Comparison of ENCODE assay signal across 1 cellular context in the genomic region with DNA sequence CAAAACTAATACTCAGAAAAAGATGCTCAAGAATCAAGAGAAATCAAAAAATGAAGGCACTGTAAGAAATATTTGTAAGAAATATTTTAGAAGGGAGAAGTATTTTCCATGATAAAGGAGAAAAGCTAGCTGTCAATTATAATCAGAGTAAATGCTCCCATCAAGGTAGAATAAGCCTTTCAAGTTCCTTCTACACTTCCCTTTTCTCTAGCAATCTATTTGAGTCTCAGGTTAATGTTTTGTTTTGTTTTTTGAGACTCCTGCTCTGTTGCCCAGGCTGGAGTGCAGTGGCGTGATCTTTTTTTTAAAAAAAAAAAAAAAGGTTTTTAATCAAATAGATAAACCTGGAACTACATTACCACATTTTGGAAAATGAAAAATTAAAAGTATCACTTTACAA.
TF ChIP-seq lines count a peak whose summit lies in the region.

No MANE protein-coding gene starts in this region.

TF ChIP-seq in WTC11, 78 proteins besides CTCF, POLR2A, EP300 and RAD21:
- TF ChIP-seq ETV6 (CRISPR knock-in tag; IDR thresholded peaks at IDR 0.05) (no peak), NFATC4 (CRISPR knock-in tag; IDR thresholded peaks at IDR 0.05) (no peak), ESRRA (CRISPR knock-in tag; IDR thresholded peaks at IDR 0.05; ENCODE audit: borderline replicate concordance) (no peak), SMAD3 (CRISPR knock-in tag; IDR thresholded peaks at IDR 0.05; ENCODE audit: borderline replicate concordance) (no peak), KAT7 (CRISPR knock-in tag; IDR thresholded peaks at IDR 0.05; ENCODE audit: borderline replicate concordance) (no peak), ELF4 (CRISPR knock-in tag; IDR thresholded peaks at IDR 0.05; ENCODE audit: low read depth) (no peak), ZNF219 (CRISPR knock-in tag; IDR thresholded peaks at IDR 0.05; ENCODE audit: borderline replicate concordance) (no peak), FOXJ3 (CRISPR knock-in tag; IDR thresholded peaks at IDR 0.05; ENCODE audit: borderline replicate concordance) (no peak), ZMAT4 (CRISPR knock-in tag; IDR thresholded peaks at IDR 0.05) (no peak), ZNF138 (CRISPR knock-in tag; conservative IDR thresholded peaks at IDR 0.05) (no peak), HMGA2 (CRISPR knock-in tag; IDR thresholded peaks at IDR 0.05) (no peak), GABPB1 (CRISPR knock-in tag; IDR thresholded peaks at IDR 0.05) (no peak), EMX1 (CRISPR knock-in tag; IDR thresholded peaks at IDR 0.05) (no peak)
- TF ChIP-seq, protein P1, sequence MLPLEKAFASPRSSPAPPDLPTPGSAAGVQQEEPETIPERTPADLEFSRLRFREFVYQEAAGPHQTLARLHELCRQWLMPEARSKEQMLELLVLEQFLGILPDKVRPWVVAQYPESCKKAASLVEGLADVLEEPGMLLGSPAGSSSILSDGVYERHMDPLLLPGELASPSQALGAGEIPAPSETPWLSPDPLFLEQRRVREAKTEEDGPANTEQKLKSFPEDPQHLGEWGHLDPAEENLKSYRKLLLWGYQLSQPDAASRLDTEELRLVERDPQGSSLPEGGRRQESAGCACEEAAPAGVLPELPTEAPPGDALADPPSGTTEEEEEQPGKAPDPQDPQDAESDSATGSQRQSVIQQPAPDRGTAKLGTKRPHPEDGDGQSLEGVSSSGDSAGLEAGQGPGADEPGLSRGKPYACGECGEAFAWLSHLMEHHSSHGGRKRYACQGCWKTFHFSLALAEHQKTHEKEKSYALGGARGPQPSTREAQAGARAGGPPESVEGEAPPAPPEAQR (CRISPR knock-in tag; IDR thresholded peaks at IDR 0.05), result no peak
- TF ChIP-seq, protein P2, sequence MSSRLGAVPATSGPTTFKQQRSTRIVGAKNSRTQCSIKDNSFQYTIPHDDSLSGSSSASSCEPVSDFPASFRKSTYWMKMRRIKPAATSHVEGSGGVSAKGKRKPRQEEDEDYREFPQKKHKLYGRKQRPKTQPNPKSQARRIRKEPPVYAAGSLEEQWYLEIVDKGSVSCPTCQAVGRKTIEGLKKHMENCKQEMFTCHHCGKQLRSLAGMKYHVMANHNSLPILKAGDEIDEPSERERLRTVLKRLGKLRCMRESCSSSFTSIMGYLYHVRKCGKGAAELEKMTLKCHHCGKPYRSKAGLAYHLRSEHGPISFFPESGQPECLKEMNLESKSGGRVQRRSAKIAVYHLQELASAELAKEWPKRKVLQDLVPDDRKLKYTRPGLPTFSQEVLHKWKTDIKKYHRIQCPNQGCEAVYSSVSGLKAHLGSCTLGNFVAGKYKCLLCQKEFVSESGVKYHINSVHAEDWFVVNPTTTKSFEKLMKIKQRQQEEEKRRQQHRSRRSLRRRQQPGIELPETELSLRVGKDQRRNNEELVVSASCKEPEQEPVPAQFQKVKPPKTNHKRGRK (CRISPR knock-in tag; IDR thresholded peaks at IDR 0.05; ENCODE audit: borderline replicate concordance), result no peak
- TF ChIP-seq, protein P3, sequence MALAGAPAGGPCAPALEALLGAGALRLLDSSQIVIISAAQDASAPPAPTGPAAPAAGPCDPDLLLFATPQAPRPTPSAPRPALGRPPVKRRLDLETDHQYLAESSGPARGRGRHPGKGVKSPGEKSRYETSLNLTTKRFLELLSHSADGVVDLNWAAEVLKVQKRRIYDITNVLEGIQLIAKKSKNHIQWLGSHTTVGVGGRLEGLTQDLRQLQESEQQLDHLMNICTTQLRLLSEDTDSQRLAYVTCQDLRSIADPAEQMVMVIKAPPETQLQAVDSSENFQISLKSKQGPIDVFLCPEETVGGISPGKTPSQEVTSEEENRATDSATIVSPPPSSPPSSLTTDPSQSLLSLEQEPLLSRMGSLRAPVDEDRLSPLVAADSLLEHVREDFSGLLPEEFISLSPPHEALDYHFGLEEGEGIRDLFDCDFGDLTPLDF (CRISPR knock-in tag; IDR thresholded peaks at IDR 0.05), result no peak
- TF ChIP-seq, protein P4, sequence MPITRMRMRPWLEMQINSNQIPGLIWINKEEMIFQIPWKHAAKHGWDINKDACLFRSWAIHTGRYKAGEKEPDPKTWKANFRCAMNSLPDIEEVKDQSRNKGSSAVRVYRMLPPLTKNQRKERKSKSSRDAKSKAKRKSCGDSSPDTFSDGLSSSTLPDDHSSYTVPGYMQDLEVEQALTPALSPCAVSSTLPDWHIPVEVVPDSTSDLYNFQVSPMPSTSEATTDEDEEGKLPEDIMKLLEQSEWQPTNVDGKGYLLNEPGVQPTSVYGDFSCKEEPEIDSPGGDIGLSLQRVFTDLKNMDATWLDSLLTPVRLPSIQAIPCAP (CRISPR knock-in tag; IDR thresholded peaks at IDR 0.05), result no peak
TF ChIP-seq in WTC11: peak in this region for 0.
